14 cellular contexts compared by ENCODE assay signal in the genomic region with DNA sequence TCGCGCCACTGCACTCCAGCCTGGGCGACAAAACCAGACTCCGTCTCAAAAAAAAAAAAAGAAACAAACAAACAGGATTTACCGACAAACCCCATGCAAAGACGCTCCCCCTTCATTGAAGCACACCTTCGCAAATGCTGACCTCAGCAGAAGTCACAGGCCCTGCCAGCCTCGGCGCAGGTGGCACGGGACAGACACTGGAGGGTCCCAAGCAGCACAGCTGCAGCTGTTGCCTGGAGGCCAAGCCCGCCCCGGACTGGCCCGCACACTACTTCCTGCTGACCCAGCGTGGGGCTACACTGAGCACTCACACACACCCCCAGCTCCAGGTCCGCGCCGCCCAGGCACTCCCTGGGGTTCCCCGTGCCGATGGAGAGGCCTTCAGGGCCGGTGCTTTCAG.
"Had no signal": no experiment of that assay in that cellular context is flagged by ENCODE, and none has a peak within 500 bp of the region (broad histone marks: within the 10 kb centered on the region; RNA-seq: fewer than 3 reads in every experiment).

No MANE protein-coding gene starts in this region.

- H3K4me3 ChIP-seq: breast epithelium, dorsolateral prefrontal cortex, heart left ventricle, smooth muscle cell, tibial nerve had no signal

- ATAC-seq: activated T-cell treated with anti-CD3 and anti-CD28 coated beads, Interleukin-2, amount 50 U/mL, for 4 hours; stimulated activated effector memory CD8-positive, alpha-beta T cell treated with anti-CD3 and anti-CD28 coated beads, Interleukin-12 subunit alpha, Interleukin-12 subunit beta, amount 100 ng/mL, for 72 hours; T-helper 17 cell had no signal

- FAIRE-seq: keratinocyte had no signal

- H3K4me2 ChIP-seq: smooth muscle cell had no signal

- H3K27me3 ChIP-seq: breast epithelium, dorsolateral prefrontal cortex, heart left ventricle, tibial nerve had no signal

- DNase-seq: activated CD4-positive, alpha-beta T cell treated with anti-CD3 and anti-CD28 coated beads, Interleukin-2, amount 50 U/mL, for 4 hours; activated effector memory CD4-positive, alpha-beta T cell treated with anti-CD3 and anti-CD28 coated beads, Interleukin-2, amount 50 U/mL, for 16 hours; activated naive CD8-positive, alpha-beta T cell treated with anti-CD3 and anti-CD28 coated beads for 36 hours; activated T-cell treated with anti-CD3 and anti-CD28 coated beads, Interleukin-2, amount 50 U/mL, for 4 hours; anterior cingulate cortex; dorsolateral prefrontal cortex; foreskin melanocyte; T-helper 17 cell had no signal

- H3K9me3 ChIP-seq: breast epithelium, heart left ventricle, tibial nerve had no signal

- H3K27ac ChIP-seq: breast epithelium, heart left ventricle, tibial nerve had no signal

- H3K4me1 ChIP-seq: breast epithelium had no signal

- H3K36me3 ChIP-seq: breast epithelium had no signal
